1 cellular context compared by ENCODE assay signal in genomic region chr14:73524493-73524892, GRCh38.
TF ChIP-seq lines count a peak whose summit lies in the region.

No MANE protein-coding gene starts in this region.

TF ChIP-seq in HCT116, 20 proteins besides CTCF, POLR2A, EP300 and RAD21 (continued from another document):
- TF ChIP-seq CBX3 (IDR thresholded peaks at IDR 0.05; ENCODE audit: low read depth) (no peak), SP1 (IDR thresholded peaks at IDR 0.05; ENCODE audit: low read depth) (no peak), FOSL1 (IDR thresholded peaks at IDR 0.05; ENCODE audit: low read depth) (no peak), CEBPB (IDR thresholded peaks at IDR 0.05; ENCODE audit: low read depth) (no peak), ZFX (IDR thresholded peaks at IDR 0.05) (no peak), EGR1 (IDR thresholded peaks at IDR 0.05; ENCODE audit: low read depth) (no peak), YY1 (IDR thresholded peaks at IDR 0.05; ENCODE audit: extremely low read depth, insufficient replicate concordance, low read depth, low read length) (no peak), EZH2 (IDR thresholded peaks at IDR 0.05) (no peak), ZNF274 (IDR thresholded peaks at IDR 0.05; ENCODE audit: low read depth, low read length) (no peak), POLR2AphosphoS5 (IDR thresholded peaks at IDR 0.05; ENCODE audit: low read depth, low read length) (no peak), EZH2phosphoT487 (IDR thresholded peaks at IDR 0.05; ENCODE audit: borderline replicate concordance) (no peak), JUND (IDR thresholded peaks at IDR 0.05) (no peak), REST (IDR thresholded peaks at IDR 0.05; ENCODE audit: low read depth) (no peak)
- TF ChIP-seq, protein P1, sequence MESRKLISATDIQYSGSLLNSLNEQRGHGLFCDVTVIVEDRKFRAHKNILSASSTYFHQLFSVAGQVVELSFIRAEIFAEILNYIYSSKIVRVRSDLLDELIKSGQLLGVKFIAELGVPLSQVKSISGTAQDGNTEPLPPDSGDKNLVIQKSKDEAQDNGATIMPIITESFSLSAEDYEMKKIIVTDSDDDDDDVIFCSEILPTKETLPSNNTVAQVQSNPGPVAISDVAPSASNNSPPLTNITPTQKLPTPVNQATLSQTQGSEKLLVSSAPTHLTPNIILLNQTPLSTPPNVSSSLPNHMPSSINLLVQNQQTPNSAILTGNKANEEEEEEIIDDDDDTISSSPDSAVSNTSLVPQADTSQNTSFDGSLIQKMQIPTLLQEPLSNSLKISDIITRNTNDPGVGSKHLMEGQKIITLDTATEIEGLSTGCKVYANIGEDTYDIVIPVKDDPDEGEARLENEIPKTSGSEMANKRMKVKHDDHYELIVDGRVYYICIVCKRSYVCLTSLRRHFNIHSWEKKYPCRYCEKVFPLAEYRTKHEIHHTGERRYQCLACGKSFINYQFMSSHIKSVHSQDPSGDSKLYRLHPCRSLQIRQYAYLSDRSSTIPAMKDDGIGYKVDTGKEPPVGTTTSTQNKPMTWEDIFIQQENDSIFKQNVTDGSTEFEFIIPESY (IDR thresholded peaks at IDR 0.05; ENCODE audit: extremely low read depth, insufficient replicate concordance, low read length), result no peak
